ENCODE assay signal across 18 cellular contexts in the genomic region with DNA sequence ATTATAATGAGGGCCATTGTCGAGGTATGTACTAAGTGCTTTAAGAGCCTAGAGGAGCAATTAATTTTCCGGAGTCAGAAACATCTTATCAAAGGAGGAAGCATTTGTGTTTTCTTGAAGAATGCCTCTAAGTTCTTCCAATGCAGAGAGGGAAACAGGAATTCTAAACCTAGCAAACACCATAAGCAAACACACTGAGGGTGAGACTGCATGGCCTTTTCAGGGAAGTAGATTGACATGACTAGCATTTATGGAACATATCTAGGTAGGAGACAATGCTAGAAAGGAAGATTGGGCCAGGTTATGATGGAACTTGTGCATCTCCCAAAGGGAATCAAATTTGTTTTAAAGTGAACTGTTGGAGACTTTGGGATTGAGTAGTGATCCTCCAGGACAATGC. TPM values are rescaled to one million over a fixed set of nuclear protein-coding genes. Genes with fewer than 3 reads are reported as not detected.
A peak's percentile ranks its signal among the peaks of the same experiment; 100 is the strongest.
DNase-seq lines count a peak whose midpoint lies in the region; ATAC-seq, FAIRE-seq and TF ChIP-seq lines count a peak whose summit lies in the region.
"Had no signal": no experiment of that assay in that cellular context is flagged by ENCODE, and none has a peak within 500 bp of the region (broad histone marks: within the 10 kb centered on the region; RNA-seq: fewer than 3 reads in every experiment).

No MANE protein-coding gene starts in this region.

- H3K27ac ChIP-seq in small intestine (ENCODE audit: low read depth in 1 of 2, low read length in 1 of 2) = no peak overlapping the region
- H3K27ac ChIP-seq in CD4-positive, alpha-beta memory T cell (ENCODE audit: low read depth, low read length) = no peak overlapping the region

- H3K36me3 ChIP-seq in mucosa of descending colon (ENCODE audit: low read depth) (no peaks in the 10 kb centered on the region), small intestine (ENCODE audit: control insufficient read depth in 2 of 2, insufficient read depth in 2 of 2, low read length in 2 of 2) (no peaks in the 10 kb centered on the region)
- H3K36me3 ChIP-seq in CD4-positive, alpha-beta memory T cell (ENCODE audit: insufficient read depth, low read length) = no peaks in the 10 kb centered on the region

- H3K4me1 ChIP-seq in mucosa of descending colon (ENCODE audit: low read depth) (no peaks in the 10 kb centered on the region), small intestine (ENCODE audit: control insufficient read depth in 2 of 2, insufficient read depth in 1 of 2, low read depth in 1 of 2, low read length in 1 of 2) (no peaks in the 10 kb centered on the region)
- no peaks in the 10 kb centered on the region for H3K4me1 ChIP-seq in CD4-positive, alpha-beta memory T cell (ENCODE audit: insufficient read depth, low read length)

- H3K36me3 Mint-ChIP-seq in dendritic cell treated with granulocyte-macrophage colony-stimulating factor and Interleukin-4, amounts not matched to agents 40 ng/mL and 50 ng/mL, for 4 days (ENCODE audit: low read depth) = no peaks in the 10 kb centered on the region
- no peaks in the 10 kb centered on the region for H3K36me3 Mint-ChIP-seq in CD4-positive, alpha-beta memory T cell

- no peaks in the 10 kb centered on the region for H3K27me3 Mint-ChIP-seq in dendritic cell treated with granulocyte-macrophage colony-stimulating factor and Interleukin-4, amounts not matched to agents 40 ng/mL and 50 ng/mL, for 4 days
- H3K27me3 Mint-ChIP-seq in CD4-positive, alpha-beta memory T cell = peaks cover 0 to 2% of the 10 kb centered on the region in 2 donors

- intact Hi-C loops in dendritic cell treated with granulocyte-macrophage colony-stimulating factor and Interleukin-4, amounts not matched to agents 40 ng/mL and 50 ng/mL, for 4 days (cut with micrococcal nuclease) = no loop called here
- intact Hi-C loops in mucosa of descending colon (cut with DNase I, micrococcal nuclease) = no loop called here
- intact Hi-C loops in CD4-positive, alpha-beta memory T cell (cut with micrococcal nuclease) = no loop called here

- WGBS in small intestine, 3 donors = 17 to 44% (median 44%) methylated on average over 2 of the region's 2 CpGs

- H3K9me3 ChIP-seq in mucosa of descending colon (no peaks in the 10 kb centered on the region), small intestine (ENCODE audit: control insufficient read depth, low read depth) (no peaks in the 10 kb centered on the region)
- no peaks in the 10 kb centered on the region for H3K9me3 ChIP-seq in CD4-positive, alpha-beta memory T cell (ENCODE audit: control insufficient read depth in 1 of 2, low read length in 2 of 2)

- H3K9me3 Mint-ChIP-seq in dendritic cell treated with granulocyte-macrophage colony-stimulating factor and Interleukin-4, amounts not matched to agents 40 ng/mL and 50 ng/mL, for 4 days = no peaks in the 10 kb centered on the region
- H3K9me3 Mint-ChIP-seq in CD4-positive, alpha-beta memory T cell = no peaks in the 10 kb centered on the region
- H3K9me3 Mint-ChIP-seq: CD8-positive, alpha-beta memory T cell; GM23338; H9 had no signal

- TF ChIP-seq CTCF in mucosa of descending colon (IDR thresholded peaks at IDR 0.05) = no peak

- peak overlapping the region; percentile 46 for H3K27ac Mint-ChIP-seq in dendritic cell treated with granulocyte-macrophage colony-stimulating factor and Interleukin-4, amounts not matched to agents 40 ng/mL and 50 ng/mL, for 4 days
- no peak overlapping the region for H3K27ac Mint-ChIP-seq in CD4-positive, alpha-beta memory T cell
- H3K27ac Mint-ChIP-seq: CD8-positive, alpha-beta memory T cell; GM23338; H9 had no signal

- peaks cover 72% of the 10 kb centered on the region for H3K4me1 Mint-ChIP-seq in dendritic cell treated with granulocyte-macrophage colony-stimulating factor and Interleukin-4, amounts not matched to agents 40 ng/mL and 50 ng/mL, for 4 days (ENCODE audit: low read depth)
- no peaks in the 10 kb centered on the region for H3K4me1 Mint-ChIP-seq in CD4-positive, alpha-beta memory T cell
- H3K4me1 Mint-ChIP-seq: CD8-positive, alpha-beta memory T cell had no signal

- peak; percentile 67 for ATAC-seq in mucosa of descending colon
- no peak for ATAC-seq in GM19324 (IDR thresholded peaks at IDR 0.05; ENCODE audit: low FRiP score, unreplicated experiment)
- ATAC-seq: GM12878, GM23338, HCT116 had no signal

- FAIRE-seq in small intestine (lab: Jason Lieb, UNC) = no peak
- FAIRE-seq: D721Med, GM12878, GM19239 had no signal

- H3K4me3 ChIP-seq in mucosa of descending colon (no peak overlapping the region), small intestine (ENCODE audit: low read depth in 1 of 2, low read length in 2 of 2) (no peak overlapping the region)
- no peak overlapping the region for H3K4me3 ChIP-seq in CD4-positive, alpha-beta memory T cell (ENCODE audit: low read length in 2 of 2)
- H3K4me3 ChIP-seq: GM12878, GM23338 had no signal

- no peaks in the 10 kb centered on the region for H3K27me3 ChIP-seq in small intestine (ENCODE audit: control insufficient read depth in 2 of 2, insufficient read depth in 2 of 2, low read length in 2 of 2)
- H3K27me3 ChIP-seq in CD4-positive, alpha-beta memory T cell (ENCODE audit: insufficient read depth, low read length) = no peaks in the 10 kb centered on the region

- DNase-seq in DMS79 treated with DMSO at 0.1 percent for 48 hours (lab: John Stamatoyannopoulos, UW) (peak; percentile 7), DMS79 (lab: John Stamatoyannopoulos, UW) (no peak), mucosa of descending colon (no peak), small intestine (peak; percentile 25)
- DNase-seq in CD4-positive, alpha-beta memory T cell = no peak
- DNase-seq: C1 segment of cervical spinal cord; CD8-positive, alpha-beta memory T cell; DMS 273 treated with DMSO at 0.1 percent for 48 hours; EL; GDM1; H9 had no signal

- CTCF ChIA-PET in CD4-positive, alpha-beta memory T cell (lab: Charles Lee; ENCODE audit: partially characterized antibody) = no interaction called here

- POLR2A ChIA-PET in CD4-positive, alpha-beta memory T cell (lab: Charles Lee; ENCODE audit: partially characterized antibody) = no interaction called here

- H3K4me3 Mint-ChIP-seq in dendritic cell treated with granulocyte-macrophage colony-stimulating factor and Interleukin-4, amounts not matched to agents 40 ng/mL and 50 ng/mL, for 4 days = no peak overlapping the region
- peak overlapping the region in 1 of 8 donors; percentile 34 for H3K4me3 Mint-ChIP-seq in CD4-positive, alpha-beta memory T cell
- H3K4me3 Mint-ChIP-seq: GM23338, H9 had no signal

RNA-seq across cellular contexts. Expression of gene PLCL2, which starts 7.2 kb away (rescaled TPM):
- 10 to 100 TPM; 15.0 to 35.0 (median 18.8) TPM for total RNA-seq in mucosa of descending colon
- 10 to 100 TPM in 1 of 3 donors, 1 to 10 TPM in 2; 4.0 to 14.3 (median 6.5) TPM for polyA plus RNA-seq in small intestine
- total RNA-seq in CD4-positive, alpha-beta memory T cell = 10 to 100 TPM; 67.1 to 69.1 TPM
- polyA plus RNA-seq in CD4-positive, alpha-beta memory T cell = 10 to 100 TPM; 64.5 to 89.4 TPM

Comparison
In these comparisons a context has a peak if more than half of its experiments do, and no peak if none do; other contexts are left out.
1. DNase-seq: peak in DMS79 treated with DMSO at 0.1 percent for 48 hours (single experiment) and small intestine (single experiment); none in DMS79 (single experiment), mucosa of descending colon (0 of 3) and CD4-positive, alpha-beta memory T cell (0 of 5).